ENCODE assay signal across 15 cellular contexts in the genomic region with DNA sequence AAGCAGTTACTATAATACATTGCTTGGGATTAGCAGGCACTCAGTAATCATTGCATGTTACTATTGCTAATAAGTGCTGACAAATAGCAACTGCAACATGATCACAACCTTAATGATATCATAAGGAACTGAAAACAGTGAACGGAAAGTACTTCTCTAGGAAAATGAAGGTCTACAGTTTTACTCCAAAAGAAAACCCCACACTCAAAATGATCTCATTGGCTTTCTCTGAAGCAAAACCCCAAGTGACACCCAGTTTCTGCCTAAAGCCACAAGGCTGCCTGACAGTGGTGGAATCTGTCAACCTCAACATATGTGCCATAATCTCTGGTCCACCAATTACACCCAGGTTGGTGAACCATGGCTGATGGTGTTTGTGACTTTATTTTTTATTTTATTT.
DNase-seq lines count a peak whose midpoint lies in the region; ATAC-seq and TF ChIP-seq lines count a peak whose summit lies in the region.
"Had no signal": no experiment of that assay in that cellular context is flagged by ENCODE, and none has a peak within 500 bp of the region (broad histone marks: within the 10 kb centered on the region; RNA-seq: fewer than 3 reads in every experiment).

No MANE protein-coding gene starts in this region.

- DNase-seq in GM13977 (ENCODE audit: low spot score) (peak; percentile 9), right cardiac atrium (no peak)
- no peak for DNase-seq in stimulated activated CD4-positive, alpha-beta T cell treated with anti-CD3 and anti-CD28 coated beads, Interleukin-12 subunit alpha, Interleukin-12 subunit beta, amount 100 ng/mL, for 4 hours
- no peak for DNase-seq in activated CD8-positive, alpha-beta memory T cell treated with anti-CD3 and anti-CD28 coated beads, Interleukin-2, amount 10 ng/mL, durations not matched to agents 7 days and 5 days
- DNase-seq: anterior cingulate cortex; dermis blood vessel endothelial cell; NCI-H1105 treated with DMSO at 0.1 percent for 48 hours; NCI-H524; pancreas; SHP77 treated with DMSO at 0.1 percent for 48 hours; stimulated activated CD4-positive, alpha-beta T cell treated with anti-CD3 and anti-CD28 coated beads, Interleukin-1b, Interleukin-23, amount 100 ng/mL, for 48 hours had no signal

- intact Hi-C loops in right cardiac atrium (cut with DNase I) = no loop called here

- no peak overlapping the region for H2AFZ ChIP-seq in OCI-LY3 (ENCODE audit: low read depth, low read length)

- no peaks in the 10 kb centered on the region for H3K9me3 Mint-ChIP-seq in activated CD8-positive, alpha-beta memory T cell treated with anti-CD3 and anti-CD28 coated beads, Interleukin-2, amount 10 ng/mL, durations not matched to agents 7 days and 5 days (ENCODE audit: low read depth)

- no peaks in the 10 kb centered on the region for H3K79me2 ChIP-seq in OCI-LY3 (ENCODE audit: low read length)

- no peak overlapping the region for H3K4me3 ChIP-seq in OCI-LY3 (ENCODE audit: low read length)
- no peak overlapping the region for H3K4me3 ChIP-seq in right cardiac atrium (ENCODE audit: low read length)
- H3K4me3 ChIP-seq: pancreas had no signal

- 51% methylated on average over 1 of the region's 1 CpG for WGBS in right cardiac atrium

- H3K4me3 Mint-ChIP-seq in activated CD8-positive, alpha-beta memory T cell treated with anti-CD3 and anti-CD28 coated beads, Interleukin-2, amount 10 ng/mL, durations not matched to agents 7 days and 5 days = no peak overlapping the region

- no peaks in the 10 kb centered on the region for H3K36me3 ChIP-seq in OCI-LY3 (replicated peaks; ENCODE audit: low read depth, low read length)
- H3K36me3 ChIP-seq: pancreas had no signal

- no peaks in the 10 kb centered on the region for H3K36me3 Mint-ChIP-seq in activated CD8-positive, alpha-beta memory T cell treated with anti-CD3 and anti-CD28 coated beads, Interleukin-2, amount 10 ng/mL, durations not matched to agents 7 days and 5 days

- in situ Hi-C loops in GM13977 (cut with MboI; ENCODE audit: low pct_unique_long_range_greater_than_20kb, low sequenced_read_pairs, unreplicated experiment) = no loop called here

- CTCF ChIA-PET in activated CD8-positive, alpha-beta memory T cell treated with anti-CD3 and anti-CD28 coated beads, Interleukin-2, amount 10 ng/mL, durations not matched to agents 7 days and 5 days (lab: Charles Lee) = no interaction called here

- H3K27ac Mint-ChIP-seq in activated CD8-positive, alpha-beta memory T cell treated with anti-CD3 and anti-CD28 coated beads, Interleukin-2, amount 10 ng/mL, durations not matched to agents 7 days and 5 days = no peak overlapping the region

- no peaks in the 10 kb centered on the region for H4K20me1 ChIP-seq in OCI-LY3 (ENCODE audit: insufficient read depth, low read length)

- H3K4me2 ChIP-seq in OCI-LY3 (ENCODE audit: low read length) = peak overlapping the region; percentile 30

- H3K4me1 Mint-ChIP-seq in activated CD8-positive, alpha-beta memory T cell treated with anti-CD3 and anti-CD28 coated beads, Interleukin-2, amount 10 ng/mL, durations not matched to agents 7 days and 5 days = no peaks in the 10 kb centered on the region

- ATAC-seq in GM19397 (IDR thresholded peaks at IDR 0.05; ENCODE audit: unreplicated experiment) (peak; percentile 80), HG02938 (IDR thresholded peaks at IDR 0.05; ENCODE audit: unreplicated experiment) (peak; percentile 77), GM19324 (IDR thresholded peaks at IDR 0.05; ENCODE audit: low FRiP score, unreplicated experiment) (no peak), right cardiac atrium (no peak)
- ATAC-seq in activated CD8-positive, alpha-beta memory T cell treated with anti-CD3 and anti-CD28 coated beads, Interleukin-2, amount 10 ng/mL, durations not matched to agents 7 days and 5 days = no peak
- ATAC-seq: pancreas had no signal

- H3K9me3 ChIP-seq in OCI-LY3 (ENCODE audit: insufficient read depth, low read length) = no peaks in the 10 kb centered on the region; the same call in 1 of the 2 replicates
- H3K9me3 ChIP-seq in right cardiac atrium (ENCODE audit: control insufficient read depth, low read length) = no peaks in the 10 kb centered on the region
- H3K9me3 ChIP-seq: pancreas had no signal

- H3K9ac ChIP-seq in OCI-LY3 (ENCODE audit: low read length) = no peak overlapping the region

- H3K4me1 ChIP-seq in OCI-LY3 (ENCODE audit: low read length) (peaks cover 17% of the 10 kb centered on the region), right cardiac atrium (ENCODE audit: control insufficient read depth, insufficient read depth, low read length) (no peaks in the 10 kb centered on the region)
- H3K4me1 ChIP-seq: pancreas had no signal

- H3K27ac ChIP-seq in OCI-LY3 (ENCODE audit: low read length) (no peak overlapping the region), right cardiac atrium (ENCODE audit: low read length) (no peak overlapping the region)
- H3K27ac ChIP-seq: pancreas had no signal

- TF ChIP-seq CTCF in GM13977 (IDR thresholded peaks at IDR 0.05; ENCODE audit: extremely low read depth, insufficient read depth, missing control alignments) = no peak
- no peak for TF ChIP-seq CTCF in OCI-LY3 (IDR thresholded peaks at IDR 0.05; ENCODE audit: low read depth, low read length)

- H3K27me3 ChIP-seq in OCI-LY3 (ENCODE audit: low read depth, low read length) (no peaks in the 10 kb centered on the region; the same call in 1 of the 2 replicates), right cardiac atrium (ENCODE audit: control insufficient read depth, insufficient read depth) (no peaks in the 10 kb centered on the region)
- H3K27me3 ChIP-seq: pancreas had no signal

- no peaks in the 10 kb centered on the region for H3K27me3 Mint-ChIP-seq in activated CD8-positive, alpha-beta memory T cell treated with anti-CD3 and anti-CD28 coated beads, Interleukin-2, amount 10 ng/mL, durations not matched to agents 7 days and 5 days

Comparison
In these comparisons a context has a peak if more than half of its experiments do, and no peak if none do; other contexts are left out.
1. ATAC-seq: peak in GM19397 (single experiment) and HG02938 (single experiment); none in GM19324 (single experiment), right cardiac atrium (0 of 2) and activated CD8-positive, alpha-beta memory T cell treated with anti-CD3 and anti-CD28 coated beads, Interleukin-2, amount 10 ng/mL, durations not matched to agents 7 days and 5 days (single experiment).